In genomic region chr7:116924741-116925140, GRCh38 we compare ENCODE assay signal across 20 cellular contexts.
"Had no signal": no experiment of that assay in that cellular context is flagged by ENCODE, and none has a peak within 500 bp of the region (broad histone marks: within the 10 kb centered on the region; RNA-seq: fewer than 3 reads in every experiment).

No MANE protein-coding gene starts in this region.

- H3K36me3 ChIP-seq: ovary, uterus had no signal

- DNase-seq: activated CD4-positive, alpha-beta T cell treated with anti-CD3 and anti-CD28 coated beads, Interleukin-2, amount 50 U/mL, for 48 hours; activated CD8-positive, alpha-beta memory T cell treated with anti-CD3 and anti-CD28 coated beads, Interleukin-2, amount 10 ng/mL, durations not matched to agents 7 days and 5 days; activated effector memory CD4-positive, alpha-beta T cell treated with anti-CD3 and anti-CD28 coated beads, Interleukin-2, amount 50 U/mL, for 16 hours; activated T-cell treated with anti-CD3 and anti-CD28 coated beads, Interleukin-2, amount 50 U/mL, for 24 hours; amygdala; caudate nucleus; effector CD8-positive, alpha-beta T cell; hippocampal formation; left colon; ovary; T-helper 17 cell; tibial artery; uterus had no signal

- H3K27ac ChIP-seq: coronary artery, ovary, skin epidermis, tibial artery, uterus had no signal

- H3K4me3 ChIP-seq: coronary artery, lung, ovary, skin epidermis, tibial artery, uterus had no signal

- H3K9me3 ChIP-seq: ovary, tibial artery, uterus had no signal

- H3K4me1 ChIP-seq: tibial artery, uterus had no signal

- H3K27me3 ChIP-seq: ovary, tibial artery, uterus had no signal

- ATAC-seq: activated CD4-positive, CD25-positive, alpha-beta regulatory T cell treated with anti-CD3 and anti-CD28 coated beads, Interleukin-2, amount 50 U/mL, for 24 hours; activated CD8-positive, alpha-beta memory T cell treated with anti-CD3 and anti-CD28 coated beads, Interleukin-2, amount 10 ng/mL, durations not matched to agents 7 days and 5 days; activated naive CD4-positive, alpha-beta T cell treated with anti-CD3 and anti-CD28 coated beads, Interleukin-2, amount 50 U/mL, for 72 hours; left colon; natural killer cell treated with Interleukin-12 subunit alpha and Interleukin-12 subunit beta and Interleukin-15 and Interleukin-18, amount 100 ng/mL, for 72 hours; stimulated activated memory B cell treated with anti-CD40 and anti-IgM and Interleukin-4, amounts not matched to agents 10 μg/mL and 1 μg/mL and 100 μg/mL, for 72 hours; T-helper 17 cell had no signal
